Comparison of ENCODE assay signal across 7 cellular contexts in the genomic region with DNA sequence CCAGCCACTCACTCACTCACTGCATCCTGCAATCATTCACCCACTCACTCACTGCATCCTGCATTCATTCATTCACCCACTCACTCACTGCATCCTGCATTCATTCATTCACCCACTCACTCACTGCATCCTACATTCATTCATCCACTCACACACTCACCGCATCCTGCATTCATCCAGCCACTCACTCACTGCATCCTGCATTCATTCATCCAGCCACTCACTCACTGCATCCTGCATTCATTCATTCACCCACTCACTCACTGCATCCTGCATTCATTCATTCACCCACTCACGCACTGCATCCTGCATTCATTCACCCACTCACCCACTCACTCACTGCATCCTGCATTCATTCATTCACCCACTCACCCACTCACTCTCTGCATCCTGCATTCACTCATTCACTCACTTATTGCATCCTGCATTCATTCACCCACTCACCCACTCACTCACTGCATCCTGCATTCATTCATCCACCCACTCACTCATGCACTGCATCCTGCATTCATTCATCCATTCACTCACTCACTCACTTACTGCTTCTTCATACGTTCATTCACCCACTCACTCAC. TPM values are rescaled to one million over a fixed set of nuclear protein-coding genes. Genes with fewer than 3 reads are reported as not detected.
A peak's percentile ranks its signal among the peaks of the same experiment; 100 is the strongest.
DNase-seq lines count a peak whose midpoint lies in the region; ATAC-seq and TF ChIP-seq lines count a peak whose summit lies in the region.
"Not testable (repeated sequence)": the region's sequence is repeated elsewhere in the genome, so short reads cannot be mapped to it uniquely, and the experiment has no call there.

No MANE protein-coding gene starts in this region.

- not testable (repeated sequence) for H3K27ac Mint-ChIP-seq in endodermal cell; naive thymus-derived CD4-positive, alpha-beta T cell

- H4K20me1 ChIP-seq in DOHH2 (ENCODE audit: control insufficient read depth, insufficient read depth, low read depth, low read length); smooth muscle cell (ENCODE audit: low read depth): not testable (repeated sequence)

- H3K9me2 ChIP-seq in DOHH2 (replicated peaks; ENCODE audit: control insufficient read depth, low read length) = not testable (repeated sequence)

- not testable (repeated sequence) for H3K27me3 ChIP-seq in DOHH2 (ENCODE audit: control insufficient read depth, low read length); HUES64 (ENCODE audit: insufficient read depth, low read length); endodermal cell (ENCODE audit: control insufficient read depth, insufficient read depth, low read length, poor library complexity, severe bottlenecking); naive thymus-derived CD4-positive, alpha-beta T cell (ENCODE audit: control insufficient read depth in 2 of 2, insufficient read depth in 2 of 2, low read length in 2 of 2); smooth muscle cell (ENCODE audit: low read depth)

- H3K36me3 Mint-ChIP-seq in endodermal cell (ENCODE audit: low read depth); naive thymus-derived CD4-positive, alpha-beta T cell: not testable (repeated sequence)

- H3K4me3 ChIP-seq in DOHH2 (ENCODE audit: low read length) = peak overlapping the region; percentile 82
- H3K4me3 ChIP-seq in HUES64 (ENCODE audit: low read length) = peak overlapping the region; percentile 49; the same call in 1 of the 2 replicates
- peak overlapping the region; percentile 93 for H3K4me3 ChIP-seq in endodermal cell (ENCODE audit: low read length)
- peak overlapping the region; percentile 49; the same call in 1 of the 2 replicates for H3K4me3 ChIP-seq in iPS-18c (ENCODE audit: insufficient read depth, low read depth, low read length)
- peak overlapping the region; percentile 59 for H3K4me3 ChIP-seq in naive thymus-derived CD4-positive, alpha-beta T cell (ENCODE audit: low read length)
- peak overlapping the region; percentile 94 for H3K4me3 ChIP-seq in smooth muscle cell

- H3K9me3 ChIP-seq in DOHH2 (ENCODE audit: control insufficient read depth, insufficient read depth, low read length); HUES64 (ENCODE audit: insufficient read depth, low read depth, low read length); endodermal cell (ENCODE audit: control insufficient read depth, low read length); iPS-18c (ENCODE audit: control insufficient read depth, insufficient read depth, low read length); naive thymus-derived CD4-positive, alpha-beta T cell (ENCODE audit: control insufficient read depth in 2 of 3, low read length in 3 of 3); smooth muscle cell (replicated peaks; ENCODE audit: low read depth): not testable (repeated sequence)

- WGBS in HUES64 = 79% methylated on average over 3 of the region's 3 CpGs
- WGBS in endodermal cell (ENCODE audit: insufficient coverage in 1 of 2, insufficient read length in 1 of 2), 2 experiments = 79 to 85% methylated on average over 3 of the region's 3 CpGs
- 82% methylated on average over 3 of the region's 3 CpGs for WGBS in smooth muscle cell (ENCODE audit: low lambda C conversion rate)

- H3K9ac ChIP-seq in HUES64 (ENCODE audit: low read depth, low read length); endodermal cell (ENCODE audit: extremely low read depth, low read length, poor library complexity, severe bottlenecking); smooth muscle cell (ENCODE audit: low read depth): not testable (repeated sequence)

- POLR2A ChIA-PET in RWPE1 (lab: Yijun Ruan, JAX; ENCODE audit: low non-redundant PET); naive thymus-derived CD4-positive, alpha-beta T cell (lab: Charles Lee): not testable (repeated sequence)

- peaks cover 34% of the 10 kb centered on the region for H3F3A ChIP-seq in DOHH2 (ENCODE audit: control insufficient read depth, insufficient read depth)
- H3F3A ChIP-seq in smooth muscle cell (ENCODE audit: low read depth) = not testable (repeated sequence)

- H3K79me2 ChIP-seq in DOHH2 (ENCODE audit: control insufficient read depth, low read length) = peaks cover 39% of the 10 kb centered on the region
- H3K79me2 ChIP-seq in smooth muscle cell (ENCODE audit: low read depth) = peaks cover 24% of the 10 kb centered on the region

- intact Hi-C loops in naive thymus-derived CD4-positive, alpha-beta T cell (cut with micrococcal nuclease) = loop anchor here (1.0 to 5.0 kb wide), 13 partner anchors 39 to 856 kb away; partner anchors contain the start of genes EIF3B (in 2 of the 2), TTYH3 (in 2 of the 2), CHST12 (in 1 of the 2) and LFNG (in 1 of the 2)

- not testable (repeated sequence) for H3K27ac ChIP-seq in DOHH2 (ENCODE audit: low read depth, low read length); HUES64 (ENCODE audit: low read depth, low read length); endodermal cell (ENCODE audit: low read depth, low read length); naive thymus-derived CD4-positive, alpha-beta T cell (ENCODE audit: low read depth, low read length); smooth muscle cell (ENCODE audit: low read depth)
- peak overlapping the region; percentile 77; the same call in 1 of the 2 replicates for H3K27ac ChIP-seq in RWPE1

- not testable (repeated sequence) for H3K36me3 ChIP-seq in DOHH2 (ENCODE audit: control insufficient read depth, low read length); HUES64 (ENCODE audit: insufficient read depth, low read length); endodermal cell (ENCODE audit: control insufficient read depth, insufficient read depth, low read length); naive thymus-derived CD4-positive, alpha-beta T cell (ENCODE audit: control insufficient read depth in 2 of 3, insufficient read depth in 3 of 3, low read length in 3 of 3); smooth muscle cell (ENCODE audit: low read depth)

- H2AFZ ChIP-seq in smooth muscle cell (ENCODE audit: low read depth) = not testable (repeated sequence)

- H3K4me1 ChIP-seq in DOHH2 (ENCODE audit: control insufficient read depth, low read length) = peaks cover 65% of the 10 kb centered on the region
- H3K4me1 ChIP-seq in HUES64 (ENCODE audit: insufficient read depth, low read length); endodermal cell (ENCODE audit: control insufficient read depth, insufficient read depth, low read length); naive thymus-derived CD4-positive, alpha-beta T cell (ENCODE audit: control insufficient read depth in 2 of 2, insufficient read depth in 2 of 2, low read length in 2 of 2); smooth muscle cell (ENCODE audit: low read depth): not testable (repeated sequence)

- H3K4me1 Mint-ChIP-seq in endodermal cell = not testable (repeated sequence)
- H3K4me1 Mint-ChIP-seq in naive thymus-derived CD4-positive, alpha-beta T cell = peaks cover 0 to 19% (median 15%) of the 10 kb centered on the region in 7 donors

- ATAC-seq in naive thymus-derived CD4-positive, alpha-beta T cell = not testable (repeated sequence)

- H3K4me3 Mint-ChIP-seq in endodermal cell; naive thymus-derived CD4-positive, alpha-beta T cell: not testable (repeated sequence)

- not testable (repeated sequence) for H3K27me3 Mint-ChIP-seq in endodermal cell (ENCODE audit: insufficient read depth); naive thymus-derived CD4-positive, alpha-beta T cell

- not testable (repeated sequence) for TF ChIP-seq CTCF in DOHH2 (IDR thresholded peaks at IDR 0.05; ENCODE audit: low read depth, low read length, poor library complexity, severe bottlenecking); RWPE1 (conservative IDR thresholded peaks at IDR 0.05; ENCODE audit: low read depth); endodermal cell (conservative IDR thresholded peaks at IDR 0.05); smooth muscle cell (IDR thresholded peaks at IDR 0.05; ENCODE audit: borderline replicate concordance, insufficient read depth, poor library complexity, severe bottlenecking)

- not testable (repeated sequence) for DNase-seq in RWPE1 (ENCODE audit: low spot score); endodermal cell; naive thymus-derived CD4-positive, alpha-beta T cell; smooth muscle cell (lab: John Stamatoyannopoulos, UW; ENCODE audit: unreplicated experiment)

- CTCF ChIA-PET in RWPE1 (lab: Yijun Ruan, JAX); naive thymus-derived CD4-positive, alpha-beta T cell (lab: Charles Lee): not testable (repeated sequence)

- H3K9me3 Mint-ChIP-seq in endodermal cell; naive thymus-derived CD4-positive, alpha-beta T cell: not testable (repeated sequence)

- H3K4me2 ChIP-seq in DOHH2 (ENCODE audit: low read length) (peak overlapping the region; percentile 83), smooth muscle cell (peak overlapping the region; percentile 46)

RNA-seq across cellular contexts. Expression of gene SNX8, which starts 0.8 kb away (rescaled TPM):
- 29.7 TPM for polyA plus RNA-seq in HUES64 (2013, experiment 1 of 2)
- 31.8 TPM for polyA plus RNA-seq in HUES64 (2013, experiment 2 of 2)
- total RNA-seq in endodermal cell (10 to 100 TPM; 53.0 to 53.2 TPM), smooth muscle cell (12.8 and 49.9 TPM in 2 replicates)
- polyA plus RNA-seq in endodermal cell (2013, experiment 1 of 2) = 21.3 TPM
- polyA plus RNA-seq in endodermal cell (2013, experiment 2 of 2) = 25.2 TPM
- 10 to 100 TPM in 2 of 5 experiments, 1 to 10 TPM in 3; 4.7 to 31.5 (median 9.4) TPM for total RNA-seq in naive thymus-derived CD4-positive, alpha-beta T cell
- polyA plus RNA-seq in naive thymus-derived CD4-positive, alpha-beta T cell = 10 to 100 TPM in 1 of 2 donors, 1 to 10 TPM in 1; 7.7 to 11.3 TPM
- 46.9 and 56.4 TPM in 2 replicates for polyA plus RNA-seq in smooth muscle cell

RNA-seq across cellular contexts. Expression of gene EIF3B, which starts 39.6 kb away (rescaled TPM):
- 220 TPM for polyA plus RNA-seq in HUES64 (2013, experiment 1 of 2)
- 196 TPM for polyA plus RNA-seq in HUES64 (2013, experiment 2 of 2)
- 100 to 1,000 TPM; 172 to 220 TPM for total RNA-seq in endodermal cell
- polyA plus RNA-seq in endodermal cell (2013, experiment 1 of 2) = 136 TPM
- 120 TPM for polyA plus RNA-seq in endodermal cell (2013, experiment 2 of 2)
- 100 to 1,000 TPM; 127 to 189 (median 158) TPM for total RNA-seq in naive thymus-derived CD4-positive, alpha-beta T cell
- 100 to 1,000 TPM in 1 of 2 donors, 10 to 100 TPM in 1; 78.0 to 157 TPM for polyA plus RNA-seq in naive thymus-derived CD4-positive, alpha-beta T cell
- total RNA-seq in smooth muscle cell = 85.8 and 96.1 TPM in 2 replicates
- polyA plus RNA-seq in smooth muscle cell = 112 and 146 TPM in 2 replicates
